Comparison of ENCODE assay signal across 14 cellular contexts in the genomic region with DNA sequence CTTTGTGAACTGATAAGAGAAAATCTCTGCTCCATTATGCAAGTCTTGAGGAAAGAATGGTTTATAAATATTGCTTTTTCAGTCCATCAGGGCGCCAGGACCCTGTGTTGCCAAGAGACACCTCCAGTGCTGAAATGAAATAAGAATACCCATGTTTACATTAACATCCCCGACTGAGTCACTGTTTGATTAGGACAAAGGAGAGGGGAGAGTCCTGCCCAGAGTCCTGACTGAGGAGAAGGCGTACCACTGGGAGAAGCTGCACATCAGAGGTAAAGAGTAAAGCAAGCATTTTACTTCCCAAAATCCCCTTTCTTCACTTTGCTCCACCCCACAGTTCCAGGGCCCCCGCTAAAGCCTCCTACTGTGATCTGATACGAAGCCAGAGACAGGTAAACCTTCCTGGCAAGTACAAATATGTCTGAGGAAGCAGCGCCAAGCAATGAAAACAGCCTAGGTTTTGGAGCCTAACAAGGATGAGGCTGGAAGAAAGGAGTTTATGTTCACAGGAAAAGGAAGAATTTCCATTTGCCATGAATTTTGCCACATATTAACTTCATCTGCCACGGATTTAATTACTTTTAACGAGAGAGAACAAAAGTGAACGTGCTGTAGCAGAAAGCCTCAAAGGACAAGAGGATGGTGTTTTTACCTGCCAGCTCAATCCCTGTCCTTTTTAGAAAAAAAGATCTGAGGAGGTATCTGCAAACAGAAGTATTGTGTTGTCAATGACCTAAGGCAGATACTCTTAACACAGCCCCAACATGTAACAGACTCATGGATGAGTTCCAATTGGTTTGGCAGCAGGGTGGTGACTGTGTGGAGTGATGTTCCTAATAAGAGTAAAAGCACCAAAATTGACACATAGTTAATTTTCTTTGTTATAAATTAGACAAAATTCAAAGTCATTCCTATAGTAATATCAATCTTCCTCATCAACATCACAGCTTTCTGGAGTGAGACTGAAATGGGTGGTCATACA.
DNase-seq lines count a peak whose midpoint lies in the region; ATAC-seq and TF ChIP-seq lines count a peak whose summit lies in the region.
"Had no signal": no experiment of that assay in that cellular context is flagged by ENCODE, and none has a peak within 500 bp of the region (broad histone marks: within the 10 kb centered on the region; RNA-seq: fewer than 3 reads in every experiment).

No MANE protein-coding gene starts in this region.

- peak; percentile 82 for DNase-seq in DMS153 treated with DMSO at 0.1 percent for 48 hours (lab: John Stamatoyannopoulos, UW; ENCODE audit: unreplicated experiment)
- peak; percentile 98 for DNase-seq in NCI-H69 (lab: John Stamatoyannopoulos, UW)
- peak; percentile 58 for DNase-seq in epithelial cell of esophagus (ENCODE audit: low read depth)
- no peak for DNase-seq in activated T-cell treated with anti-CD3 and anti-CD28 coated beads, Interleukin-2, amount 50 U/mL, for 4 hours
- DNase-seq in CD8-positive, alpha-beta T cell = no peak
- DNase-seq in hippocampal formation (lab: John Stamatoyannopoulos, UW) = no peak
- DNase-seq: foreskin melanocyte, kidney glomerular epithelial cell, naive B cell, NCI-H187 treated with DMSO at 0.1 percent for 48 hours had no signal

- H3K27ac ChIP-seq in HUES6 (ENCODE audit: low read depth, low read length) = no peak overlapping the region
- H3K27ac ChIP-seq in CD8-positive, alpha-beta T cell (ENCODE audit: low read depth, low read length) = no peak overlapping the region

- no peaks in the 10 kb centered on the region for H3K9me3 Mint-ChIP-seq in activated T-cell treated with anti-CD3 and anti-CD28 coated beads, Interleukin-2, amount 50 U/mL, for 4 hours
- H3K9me3 Mint-ChIP-seq in CD8-positive, alpha-beta T cell = no peaks in the 10 kb centered on the region
- H3K9me3 Mint-ChIP-seq: naive B cell had no signal

- H3K4me1 ChIP-seq in HUES6 (ENCODE audit: control insufficient read depth, insufficient read depth, low read length) = peaks cover 32% of the 10 kb centered on the region
- no peaks in the 10 kb centered on the region for H3K4me1 ChIP-seq in CD8-positive, alpha-beta T cell (ENCODE audit: insufficient read depth, low read length)

- no peaks in the 10 kb centered on the region; the same call in 1 of the 2 replicates for H3K27me3 ChIP-seq in HUES6 (ENCODE audit: control insufficient read depth, insufficient read depth, low read length)
- H3K27me3 ChIP-seq in CD8-positive, alpha-beta T cell (ENCODE audit: insufficient read depth, low read length) = no peaks in the 10 kb centered on the region

- H3K27me3 Mint-ChIP-seq in activated T-cell treated with anti-CD3 and anti-CD28 coated beads, Interleukin-2, amount 50 U/mL, for 4 hours (ENCODE audit: low read depth) = peaks cover 9% of the 10 kb centered on the region
- H3K27me3 Mint-ChIP-seq in CD8-positive, alpha-beta T cell (ENCODE audit: low read depth) = peaks cover 7% of the 10 kb centered on the region

- CTCF ChIA-PET in CD8-positive, alpha-beta T cell (lab: Charles Lee) = no interaction called here

- no peaks in the 10 kb centered on the region for H3K36me3 ChIP-seq in HUES6 (ENCODE audit: control insufficient read depth, insufficient read depth, low read length)
- no peaks in the 10 kb centered on the region for H3K36me3 ChIP-seq in CD8-positive, alpha-beta T cell (ENCODE audit: insufficient read depth, low read length)

- TF ChIP-seq CTCF in epithelial cell of esophagus (IDR thresholded peaks at IDR 0.05; ENCODE audit: insufficient read depth, low read depth, low read length, missing control alignments) = no peak
- no peak for TF ChIP-seq CTCF in CD8-positive, alpha-beta T cell (IDR thresholded peaks at IDR 0.05)

- no peak overlapping the region for H3K27ac Mint-ChIP-seq in CD8-positive, alpha-beta T cell
- H3K27ac Mint-ChIP-seq: activated naive CD8-positive, alpha-beta T cell had no signal

- peaks cover 2% of the 10 kb centered on the region for H3K4me1 Mint-ChIP-seq in activated T-cell treated with anti-CD3 and anti-CD28 coated beads, Interleukin-2, amount 50 U/mL, for 4 hours (ENCODE audit: low read depth)
- H3K4me1 Mint-ChIP-seq in CD8-positive, alpha-beta T cell (ENCODE audit: low read depth) = no peaks in the 10 kb centered on the region

- POLR2A ChIA-PET in CD8-positive, alpha-beta T cell (lab: Charles Lee) = no interaction called here

- H3K4me3 ChIP-seq in HUES6 (ENCODE audit: low read depth, low read length) = peak overlapping the region; percentile 17
- H3K4me3 ChIP-seq in epithelial cell of esophagus (ENCODE audit: low read length) = no peak overlapping the region
- no peak overlapping the region for H3K4me3 ChIP-seq in CD8-positive, alpha-beta T cell (ENCODE audit: low read depth, low read length)

- H3K9ac ChIP-seq in HUES6 (ENCODE audit: low read length) = no peak overlapping the region

- H3K9me3 ChIP-seq in HUES6 (ENCODE audit: control insufficient read depth, insufficient read depth, low read depth, low read length) = no peaks in the 10 kb centered on the region
- H3K9me3 ChIP-seq in CD8-positive, alpha-beta T cell (ENCODE audit: low read length) = no peaks in the 10 kb centered on the region

- H3K36me3 Mint-ChIP-seq in activated T-cell treated with anti-CD3 and anti-CD28 coated beads, Interleukin-2, amount 50 U/mL, for 4 hours (ENCODE audit: insufficient read depth) = no peaks in the 10 kb centered on the region
- no peaks in the 10 kb centered on the region for H3K36me3 Mint-ChIP-seq in CD8-positive, alpha-beta T cell
- H3K36me3 Mint-ChIP-seq: activated naive CD8-positive, alpha-beta T cell; naive B cell had no signal

- no peak overlapping the region for H3K4me3 Mint-ChIP-seq in activated T-cell treated with anti-CD3 and anti-CD28 coated beads, Interleukin-2, amount 50 U/mL, for 4 hours
- no peak overlapping the region for H3K4me3 Mint-ChIP-seq in CD8-positive, alpha-beta T cell
- H3K4me3 Mint-ChIP-seq: activated naive CD8-positive, alpha-beta T cell; naive B cell had no signal

- intact Hi-C loops in CD8-positive, alpha-beta T cell (cut with DNase I, micrococcal nuclease) = no loop called here

- no peak for ATAC-seq in HG03571 (IDR thresholded peaks at IDR 0.05; ENCODE audit: unreplicated experiment)
- ATAC-seq in activated T-cell treated with anti-CD3 and anti-CD28 coated beads, Interleukin-2, amount 50 U/mL, for 4 hours = no peak
- no peak for ATAC-seq in CD8-positive, alpha-beta T cell
- ATAC-seq: HCT116 had no signal

Comparison
In these comparisons a context has a peak if more than half of its experiments do, and no peak if none do; other contexts are left out.
1. DNase-seq: peak in DMS153 treated with DMSO at 0.1 percent for 48 hours (single experiment), NCI-H69 (single experiment) and epithelial cell of esophagus (single experiment); none in activated T-cell treated with anti-CD3 and anti-CD28 coated beads, Interleukin-2, amount 50 U/mL, for 4 hours (single experiment), CD8-positive, alpha-beta T cell (0 of 7) and hippocampal formation (0 of 2).